ENCODE assay signal across 16 cellular contexts in genomic region chr4:78596111-78596742, GRCh38. TPM values are rescaled to one million over a fixed set of nuclear protein-coding genes. Genes with fewer than 3 reads are reported as not detected.
"Had no signal": no experiment of that assay in that cellular context is flagged by ENCODE, and none has a peak within 500 bp of the region (broad histone marks: within the 10 kb centered on the region; RNA-seq: fewer than 3 reads in every experiment).

No MANE protein-coding gene starts in this region.

- H3K27ac ChIP-seq: adrenal gland, neural progenitor cell, ovary had no signal

- H3K36me3 ChIP-seq: adrenal gland, neural progenitor cell, ovary had no signal

- H3K27me3 ChIP-seq: adrenal gland, neural progenitor cell, ovary had no signal

- H3K4me3 ChIP-seq: adrenal gland, neural progenitor cell, ovary had no signal

- H3K9me3 ChIP-seq: adrenal gland, ovary had no signal

- FAIRE-seq: astrocyte had no signal

- H3K4me1 ChIP-seq: neural progenitor cell had no signal

- H2AFZ ChIP-seq: neural progenitor cell had no signal

- DNase-seq: activated B cell treated with CpG ODN at 0.5 μM for 24 hours; activated CD4-positive, alpha-beta memory T cell treated with anti-CD3 and anti-CD28 coated beads for 36 hours; activated CD4-positive, alpha-beta T cell treated with anti-CD3 and anti-CD28 coated beads for 4 hours; activated gamma-delta T cell treated with Interleukin-2 at 50 U/mL for 16 hours; activated T-cell treated with anti-CD3 and anti-CD28 coated beads for 4 hours; adrenal gland; dermis blood vessel endothelial cell; effector memory CD8-positive, alpha-beta T cell; foreskin fibroblast; naive thymus-derived CD4-positive, alpha-beta T cell; ovary; stimulated activated naive B cell treated with anti-CD40 and anti-IgM and Interleukin-4, amounts not matched to agents 10 μg/mL and 1 μg/mL and 100 μg/mL, for 72 hours had no signal

- H3K4me2 ChIP-seq: neural progenitor cell had no signal

- ATAC-seq: activated naive CD4-positive, alpha-beta T cell treated with anti-CD3 and anti-CD28 coated beads, Interleukin-2, amount 50 U/mL, for 72 hours; effector memory CD8-positive, alpha-beta T cell; left lobe of liver; naive thymus-derived CD4-positive, alpha-beta T cell; stimulated activated naive B cell treated with anti-CD40 and anti-IgM and Interleukin-4, amounts not matched to agents 10 μg/mL and 1 μg/mL and 100 μg/mL, for 72 hours had no signal

- H3K9ac ChIP-seq: neural progenitor cell had no signal

RNA-seq across cellular contexts. Expression of gene ANXA3, which starts 44.7 kb away (rescaled TPM):
- total RNA-seq: activated CD4-positive, alpha-beta memory T cell treated with anti-CD3 and anti-CD28 coated beads for 36 hours had no signal
- polyA plus RNA-seq: naive thymus-derived CD4-positive, alpha-beta T cell had no signal
